1 cellular context compared by ENCODE assay signal in genomic region chr1:980602-981395, GRCh38.
TF ChIP-seq lines count a peak whose summit lies in the region.

No MANE protein-coding gene starts in this region.

TF ChIP-seq in HepG2, 621 proteins besides CTCF, POLR2A, EP300 and RAD21 (continued from another document and continues in another):
- TF ChIP-seq TEF (CRISPR knock-in tag; IDR thresholded peaks at IDR 0.05) (no peak), SIN3A (IDR thresholded peaks at IDR 0.05; ENCODE audit: borderline replicate concordance, low read depth, low read length) (0 out of 2 replicates have a peak, but pooled peaks have one; percentile 47), ZSCAN25 (CRISPR knock-in tag; IDR thresholded peaks at IDR 0.05) (no peak), THAP11 (CRISPR knock-in tag; IDR thresholded peaks at IDR 0.05) (no peak), ZNF263 (CRISPR knock-in tag; IDR thresholded peaks at IDR 0.05) (no peak), GATAD2A (CRISPR knock-in tag; IDR thresholded peaks at IDR 0.05) (peak; percentile 34; the same call in 1 of the 2 replicates), ZNF550 (CRISPR knock-in tag; IDR thresholded peaks at IDR 0.05; ENCODE audit: borderline replicate concordance) (no peak), ZNF44 (CRISPR knock-in tag; IDR thresholded peaks at IDR 0.05) (no peak), HMG20B (CRISPR knock-in tag; conservative IDR thresholded peaks at IDR 0.05) (no peak), ZNF18 (CRISPR knock-in tag; IDR thresholded peaks at IDR 0.05; ENCODE audit: insufficient replicate concordance) (no peak), BRF2 (CRISPR knock-in tag; IDR thresholded peaks at IDR 0.05) (no peak), ZNF512B (CRISPR knock-in tag; IDR thresholded peaks at IDR 0.05; ENCODE audit: borderline replicate concordance) (no peak), THAP7 (CRISPR knock-in tag; IDR thresholded peaks at IDR 0.05) (no peak), ZNF251 (CRISPR knock-in tag; IDR thresholded peaks at IDR 0.05) (no peak), REXO4 (CRISPR knock-in tag; IDR thresholded peaks at IDR 0.05; ENCODE audit: borderline replicate concordance) (no peak), NBN (conservative IDR thresholded peaks at IDR 0.05) (no peak), ZNF781 (CRISPR knock-in tag; IDR thresholded peaks at IDR 0.05; ENCODE audit: borderline replicate concordance, not compliant biosample characterization) (no peak), ZNF703 (CRISPR knock-in tag; IDR thresholded peaks at IDR 0.05; ENCODE audit: borderline replicate concordance) (no peak), ZNF138 (CRISPR knock-in tag; IDR thresholded peaks at IDR 0.05; ENCODE audit: low read depth) (no peak), ZNF224 (CRISPR knock-in tag; IDR thresholded peaks at IDR 0.05) (no peak), CEBPZ (IDR thresholded peaks at IDR 0.05; ENCODE audit: low read length) (no peak), ZNF276 (CRISPR knock-in tag; IDR thresholded peaks at IDR 0.05; ENCODE audit: low read depth) (no peak), ZNF430 (CRISPR knock-in tag; IDR thresholded peaks at IDR 0.05) (0 out of 2 replicates have a peak, but pooled peaks have one; percentile 48), ZBTB8A (CRISPR knock-in tag; IDR thresholded peaks at IDR 0.05; ENCODE audit: borderline replicate concordance, low read depth) (no peak), CSRNP2 (CRISPR knock-in tag; conservative IDR thresholded peaks at IDR 0.05; ENCODE audit: low read depth) (no peak), POLR2AphosphoS2 (IDR thresholded peaks at IDR 0.05; ENCODE audit: low read depth, low read length) (no peak), MNT (IDR thresholded peaks at IDR 0.05) (no peak), PPARG (CRISPR knock-in tag; conservative IDR thresholded peaks at IDR 0.05) (no peak), ZNF235 (CRISPR knock-in tag; IDR thresholded peaks at IDR 0.05; ENCODE audit: borderline replicate concordance) (no peak), PLRG1 (conservative IDR thresholded peaks at IDR 0.05) (no peak), CBX1 (IDR thresholded peaks at IDR 0.05; ENCODE audit: low read depth) (no peak), CBFB (CRISPR knock-in tag; IDR thresholded peaks at IDR 0.05) (no peak), ZNF577 (CRISPR knock-in tag; IDR thresholded peaks at IDR 0.05; ENCODE audit: borderline replicate concordance, low read depth) (no peak), HINFP (CRISPR knock-in tag; IDR thresholded peaks at IDR 0.05; ENCODE audit: low read depth) (no peak), MEIS2 (CRISPR knock-in tag; IDR thresholded peaks at IDR 0.05) (no peak), HNF4G (IDR thresholded peaks at IDR 0.05; ENCODE audit: borderline replicate concordance, low read depth, low read length) (no peak), HNF4G (CRISPR knock-in tag; IDR thresholded peaks at IDR 0.05; ENCODE audit: borderline replicate concordance, low read depth) (no peak; the same call in 1 of the 2 replicates), ZNF607 (CRISPR knock-in tag; IDR thresholded peaks at IDR 0.05; ENCODE audit: borderline replicate concordance) (no peak)
- TF ChIP-seq, protein P1, sequence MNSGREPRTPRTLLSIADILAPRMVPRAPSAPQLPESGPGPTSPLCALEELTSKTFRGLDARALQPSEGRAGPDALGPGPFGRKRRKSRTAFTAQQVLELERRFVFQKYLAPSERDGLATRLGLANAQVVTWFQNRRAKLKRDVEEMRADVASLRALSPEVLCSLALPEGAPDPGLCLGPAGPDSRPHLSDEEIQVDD (CRISPR knock-in tag; IDR thresholded peaks at IDR 0.05; ENCODE audit: borderline replicate concordance): no peak
